In the genomic region with DNA sequence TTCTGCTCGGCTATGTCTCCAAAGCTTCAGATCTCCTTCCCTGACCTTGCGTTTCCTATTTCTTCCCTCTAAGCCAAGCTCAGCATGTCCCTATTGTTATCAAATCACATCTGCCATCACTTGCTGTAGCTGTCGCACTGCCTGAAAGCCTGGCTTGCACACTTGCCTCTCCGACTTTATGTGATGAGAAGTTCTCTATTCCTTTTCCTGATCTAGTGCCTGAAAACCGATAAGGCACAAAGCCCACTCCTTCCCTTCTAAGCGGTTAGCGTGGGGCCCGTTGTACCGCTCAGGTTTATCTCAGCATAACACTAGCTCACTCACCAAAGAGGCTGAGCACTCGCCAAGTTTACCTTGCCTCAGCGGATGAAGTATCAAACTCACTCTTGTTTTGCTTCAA, we compare ENCODE assay signal across 10 cellular contexts. TPM values are rescaled to one million over a fixed set of nuclear protein-coding genes. Genes with fewer than 3 reads are reported as not detected.
DNase-seq lines count a peak whose midpoint lies in the region; ATAC-seq lines count a peak whose summit lies in the region.
"Had no signal": no experiment of that assay in that cellular context is flagged by ENCODE, and none has a peak within 500 bp of the region (broad histone marks: within the 10 kb centered on the region; RNA-seq: fewer than 3 reads in every experiment).

No MANE protein-coding gene starts in this region.

- H3K27ac Mint-ChIP-seq in activated CD4-positive, alpha-beta memory T cell treated with anti-CD3 and anti-CD28 coated beads for 36 hours, result no peak overlapping the region

- H3K27me3 ChIP-seq in iPS-20b (ENCODE audit: insufficient read depth, low read length), result peaks cover 31% of the 10 kb centered on the region; the same call in 1 of the 2 replicates

- peak; percentile 3 for DNase-seq in stimulated activated CD4-positive, alpha-beta T cell treated with anti-CD3 and anti-CD28 coated beads, Interleukin-15, amount 100 ng/mL, for 24 hours
- no peak for DNase-seq in stimulated activated CD4-positive, alpha-beta T cell treated with anti-CD3 and anti-CD28 coated beads, Interleukin-4, amount 100 ng/mL, for 4 hours
- DNase-seq in activated CD4-positive, alpha-beta memory T cell treated with anti-CD3 and anti-CD28 coated beads for 36 hours, result no peak
- DNase-seq in foreskin melanocyte, result no peak

- H3K9me3 Mint-ChIP-seq in activated CD4-positive, alpha-beta memory T cell treated with anti-CD3 and anti-CD28 coated beads for 36 hours, result no peaks in the 10 kb centered on the region

- intact Hi-C loops in activated CD4-positive, alpha-beta memory T cell treated with anti-CD3 and anti-CD28 coated beads for 36 hours (cut with micrococcal nuclease), result no loop called here

- H3K4me1 Mint-ChIP-seq in activated CD4-positive, alpha-beta memory T cell treated with anti-CD3 and anti-CD28 coated beads for 36 hours (ENCODE audit: low read depth), result peaks cover 14% of the 10 kb centered on the region

- H3K4me3 Mint-ChIP-seq in activated CD4-positive, alpha-beta memory T cell treated with anti-CD3 and anti-CD28 coated beads for 36 hours, result peak overlapping the region; percentile 61

- no peak for ATAC-seq in HG02642 (IDR thresholded peaks at IDR 0.05; ENCODE audit: poor library complexity, unreplicated experiment)
- ATAC-seq in GM19463 (IDR thresholded peaks at IDR 0.05; ENCODE audit: unreplicated experiment), result no peak
- ATAC-seq in HG03135 (IDR thresholded peaks at IDR 0.05; ENCODE audit: unreplicated experiment), result no peak

- H3K4me1 ChIP-seq in iPS-20b (ENCODE audit: insufficient read depth, low read length), result peaks cover 37% of the 10 kb centered on the region; the same call in 1 of the 2 replicates

- H3K9ac ChIP-seq in iPS-20b (ENCODE audit: low read depth, low read length), result peak overlapping the region; percentile 58; the same call in 1 of the 2 replicates

- POLR2A ChIA-PET in activated CD4-positive, alpha-beta memory T cell treated with anti-CD3 and anti-CD28 coated beads for 36 hours (lab: Charles Lee), result no interaction called here

- no peaks in the 10 kb centered on the region; the same call in 1 of the 2 replicates for H3K9me3 ChIP-seq in iPS-20b (ENCODE audit: insufficient read depth, low read depth, low read length)

- CTCF ChIA-PET in activated CD4-positive, alpha-beta memory T cell treated with anti-CD3 and anti-CD28 coated beads for 36 hours (lab: Charles Lee), result interaction anchor here (0.6 to 1.1 kb wide), 2 partner anchors 199 to 285 kb away, joined by 3 read pairs; no protein-coding TSS in a partner anchor

- H3K36me3 Mint-ChIP-seq in activated CD4-positive, alpha-beta memory T cell treated with anti-CD3 and anti-CD28 coated beads for 36 hours, result no peaks in the 10 kb centered on the region

- H3K36me3 ChIP-seq in iPS-20b (ENCODE audit: insufficient read depth, low read depth, low read length), result no peaks in the 10 kb centered on the region

- H3K27ac ChIP-seq in iPS-20b (ENCODE audit: low read length), result no peak overlapping the region

- H3K27me3 Mint-ChIP-seq in activated CD4-positive, alpha-beta memory T cell treated with anti-CD3 and anti-CD28 coated beads for 36 hours, result peaks cover 49% of the 10 kb centered on the region

- peak overlapping the region; percentile 83 for H3K4me3 ChIP-seq in iPS-20b (ENCODE audit: low read length)

RNA-seq across cellular contexts. Expression of a gene that starts 0.8 kb away (rescaled TPM):
- under 1 TPM in 1 of 2 experiments, not detected in 1; 0.63 TPM for total RNA-seq in activated CD4-positive, alpha-beta memory T cell treated with anti-CD3 and anti-CD28 coated beads for 36 hours
- total RNA-seq: fibroblast of lung, skeletal muscle tissue had no signal

RNA-seq across cellular contexts. Expression of a gene that starts 43.2 kb away (rescaled TPM):
- total RNA-seq in activated CD4-positive, alpha-beta memory T cell treated with anti-CD3 and anti-CD28 coated beads for 36 hours, result not detected
- total RNA-seq: fibroblast of lung, skeletal muscle tissue had no signal
